In genomic region chr9:42951239-42951638, GRCh38 we compare ENCODE assay signal across 8 cellular contexts.
A peak's percentile ranks its signal among the peaks of the same experiment; 100 is the strongest.
DNase-seq lines count a peak whose midpoint lies in the region; ATAC-seq and TF ChIP-seq lines count a peak whose summit lies in the region.
"Not testable (repeated sequence)": the region's sequence is repeated elsewhere in the genome, so short reads cannot be mapped to it uniquely, and the experiment has no call there.

No MANE protein-coding gene starts in this region.

- H3F3A ChIP-seq in neural progenitor cell (ENCODE audit: low read depth), result not testable (repeated sequence)

- H3K4me3 ChIP-seq in NB4 (ENCODE audit: low read depth, low read length); SJCRH30; hepatocyte; neural progenitor cell: not testable (repeated sequence)

- not testable (repeated sequence) for H3K9ac ChIP-seq in neural progenitor cell

- not testable (repeated sequence) for H3K4me3 Mint-ChIP-seq in activated naive CD8-positive, alpha-beta T cell treated with anti-CD3 and anti-CD28 coated beads for 36 hours; neural progenitor cell

- not testable (repeated sequence) for H3K36me3 Mint-ChIP-seq in activated naive CD8-positive, alpha-beta T cell treated with anti-CD3 and anti-CD28 coated beads for 36 hours; neural progenitor cell

- not testable (repeated sequence) for TF ChIP-seq CTCF in NB4 (IDR thresholded peaks at IDR 0.05; ENCODE audit: low read depth, low read length); hepatocyte (IDR thresholded peaks at IDR 0.05; ENCODE audit: poor library complexity)
- peak; percentile 24 for TF ChIP-seq CTCF in neural progenitor cell (IDR thresholded peaks at IDR 0.05)

- H3K9me3 ChIP-seq in SJCRH30 (replicated peaks); hepatocyte (ENCODE audit: low read depth); neural progenitor cell (ENCODE audit: low read depth): not testable (repeated sequence)

- H3K4me1 ChIP-seq in SJCRH30; hepatocyte (ENCODE audit: insufficient read depth); neural progenitor cell: not testable (repeated sequence)

- not testable (repeated sequence) for H3K9me2 ChIP-seq in hepatocyte (replicated peaks; ENCODE audit: insufficient read depth)

- WGBS in hepatocyte (ENCODE audit: low lambda C conversion rate, missing lambda C conversion rate), result 21% methylated on average over 2 of the region's 2 CpGs

- not testable (repeated sequence) for H3K27me3 ChIP-seq in SJCRH30, hepatocyte, neural progenitor cell

- in situ Hi-C loops in Caki2 (cut with HindIII; ENCODE audit: low pct_unique_long_range_greater_than_20kb, low sequenced_read_pairs), result not testable (repeated sequence)

- H3K36me3 ChIP-seq in SJCRH30; hepatocyte (replicated peaks; ENCODE audit: insufficient read depth, low read depth); neural progenitor cell: not testable (repeated sequence)

- H3K9me3 Mint-ChIP-seq in activated naive CD8-positive, alpha-beta T cell treated with anti-CD3 and anti-CD28 coated beads for 36 hours; neural progenitor cell: not testable (repeated sequence)

- not testable (repeated sequence) for H3K27me3 Mint-ChIP-seq in activated naive CD8-positive, alpha-beta T cell treated with anti-CD3 and anti-CD28 coated beads for 36 hours; neural progenitor cell (ENCODE audit: insufficient read depth, low read depth)

- not testable (repeated sequence) for H3K27ac Mint-ChIP-seq in activated naive CD8-positive, alpha-beta T cell treated with anti-CD3 and anti-CD28 coated beads for 36 hours; neural progenitor cell

- not testable (repeated sequence) for TF ChIP-seq POLR2A in NB4 (IDR thresholded peaks at IDR 0.05; ENCODE audit: extremely low read depth, insufficient read length)

- not testable (repeated sequence) for H3K4me2 ChIP-seq in hepatocyte, neural progenitor cell

- H2AFZ ChIP-seq in hepatocyte; neural progenitor cell (replicated peaks): not testable (repeated sequence)

- not testable (repeated sequence) for H4K20me1 ChIP-seq in hepatocyte (ENCODE audit: insufficient read depth, poor library complexity, severe bottlenecking); neural progenitor cell (ENCODE audit: low read depth)

- ATAC-seq in GM18861 (IDR thresholded peaks at IDR 0.05; ENCODE audit: unreplicated experiment), result peak; percentile 49

- H3K27ac ChIP-seq in SJCRH30, hepatocyte, neural progenitor cell: not testable (repeated sequence)

- DNase-seq in Caki2 (ENCODE audit: low read depth) (peak; percentile 4), HT1080 (ENCODE audit: low read depth) (peak; percentile 40), NB4 (ENCODE audit: low read depth) (peak; percentile 23), SJCRH30 (peak; percentile 6 to 12), hepatocyte (ENCODE audit: low spot score) (peak; percentile 4), neural progenitor cell (ENCODE audit: low spot score) (peak; percentile 25)
- DNase-seq in activated naive CD8-positive, alpha-beta T cell treated with anti-CD3 and anti-CD28 coated beads for 36 hours, result peak; percentile 2

- H3K79me2 ChIP-seq in hepatocyte; neural progenitor cell (ENCODE audit: low read depth): not testable (repeated sequence)

- not testable (repeated sequence) for H3K4me1 Mint-ChIP-seq in activated naive CD8-positive, alpha-beta T cell treated with anti-CD3 and anti-CD28 coated beads for 36 hours; neural progenitor cell
